In the genomic region with DNA sequence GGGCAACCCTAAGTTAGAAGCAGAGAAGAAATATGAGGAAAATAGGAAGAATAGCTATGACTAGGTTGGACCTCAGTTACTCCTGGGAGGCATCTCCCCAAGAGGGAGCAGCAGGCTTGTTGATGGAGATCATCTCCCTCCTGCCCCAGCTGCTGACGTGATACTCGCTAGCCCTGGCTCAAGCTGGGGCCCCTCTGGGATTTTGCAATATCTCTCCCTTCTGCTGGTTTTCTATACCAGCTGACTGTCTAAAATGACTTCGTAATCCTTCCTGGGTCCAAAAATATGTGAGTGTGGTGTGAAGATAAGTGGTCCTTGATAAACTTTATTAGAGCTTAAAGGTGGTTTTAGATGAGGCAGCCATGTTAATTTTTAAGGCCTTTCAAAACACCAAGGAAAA, we compare ENCODE assay signal across 10 cellular contexts. TPM values are rescaled to one million over a fixed set of nuclear protein-coding genes. Genes with fewer than 3 reads are reported as not detected.
DNase-seq lines count a peak whose midpoint lies in the region; ATAC-seq lines count a peak whose summit lies in the region.
"Had no signal": no experiment of that assay in that cellular context is flagged by ENCODE, and none has a peak within 500 bp of the region (broad histone marks: within the 10 kb centered on the region; RNA-seq: fewer than 3 reads in every experiment).

No MANE protein-coding gene starts in this region.

- H3K9me3 Mint-ChIP-seq in activated naive CD4-positive, alpha-beta T cell treated with anti-CD3 and anti-CD28 coated beads, Interleukin-2, amount 50 U/mL, for 24 hours: no peaks in the 10 kb centered on the region
- H3K9me3 Mint-ChIP-seq: CD4-positive, alpha-beta memory T cell had no signal

- H3K79me1 ChIP-seq in neuronal stem cell (ENCODE audit: low read depth, low read length): no peaks in the 10 kb centered on the region

- H2AK5ac ChIP-seq in neuronal stem cell (ENCODE audit: low read depth, low read length): no peak overlapping the region

- H3K14ac ChIP-seq in neuronal stem cell (ENCODE audit: low read length): no peak overlapping the region

- H3K4me3 ChIP-seq in neuronal stem cell (ENCODE audit: low read length in 2 of 2): no peak overlapping the region

- no peak overlapping the region for H2BK5ac ChIP-seq in neuronal stem cell (ENCODE audit: low read length)

- no peak overlapping the region for H2BK12ac ChIP-seq in neuronal stem cell (ENCODE audit: low read length)

- H4K91ac ChIP-seq in neuronal stem cell (ENCODE audit: low read depth, low read length, poor library complexity): no peak overlapping the region

- H3K27me3 ChIP-seq in neuronal stem cell (ENCODE audit: control insufficient read depth in 3 of 3, insufficient read depth in 3 of 3, low read depth in 1 of 3, low read length in 3 of 3): no peaks in the 10 kb centered on the region
- H3K27me3 ChIP-seq: tibial artery had no signal

- H2BK120ac ChIP-seq in neuronal stem cell (ENCODE audit: low read depth, low read length): no peak overlapping the region

- H2BK15ac ChIP-seq in neuronal stem cell (ENCODE audit: low read length): no peak overlapping the region

- peak overlapping the region; percentile 73 for H2AFZ ChIP-seq in neuronal stem cell (ENCODE audit: low read length)

- no peaks in the 10 kb centered on the region for H3K36me3 ChIP-seq in neuronal stem cell (replicated peaks in 1 of 2; ENCODE audit: control insufficient read depth in 2 of 2, insufficient read depth in 2 of 2, low read length in 2 of 2)
- H3K36me3 ChIP-seq: tibial artery had no signal

- no peak overlapping the region for H3K9ac ChIP-seq in neuronal stem cell (ENCODE audit: low read depth, low read length, poor library complexity)

- H3K23ac ChIP-seq in neuronal stem cell (ENCODE audit: low read depth, low read length, poor library complexity): no peak overlapping the region

- DNase-seq in activated naive CD4-positive, alpha-beta T cell treated with anti-CD3 and anti-CD28 coated beads, Interleukin-2, amount 50 U/mL, for 16 hours: no peak
- DNase-seq in MV-4-11 (lab: John Stamatoyannopoulos, UW) (peak; percentile 89), amniotic epithelial cell (ENCODE audit: low read depth) (peak; percentile 99), neuronal stem cell (ENCODE audit: low spot score) (no peak)
- no peak for DNase-seq in stimulated activated CD4-positive, alpha-beta T cell treated with anti-CD3 and anti-CD28 coated beads, Interleukin-4, amount 100 ng/mL, for 4 hours

- H3K4me2 ChIP-seq in neuronal stem cell (ENCODE audit: insufficient read depth, low read length, poor library complexity, severe bottlenecking): no peak overlapping the region

- H3K27me3 Mint-ChIP-seq in activated naive CD4-positive, alpha-beta T cell treated with anti-CD3 and anti-CD28 coated beads, Interleukin-2, amount 50 U/mL, for 24 hours: peaks cover 1% of the 10 kb centered on the region

- ATAC-seq in GM18519 (IDR thresholded peaks at IDR 0.05; ENCODE audit: low FRiP score, unreplicated experiment): no peak
- ATAC-seq in GM19397 (IDR thresholded peaks at IDR 0.05; ENCODE audit: unreplicated experiment): no peak

- no peak overlapping the region for H3K4ac ChIP-seq in neuronal stem cell (ENCODE audit: low read length)

- H3K4me1 ChIP-seq in neuronal stem cell (ENCODE audit: control insufficient read depth in 2 of 2, insufficient read depth in 1 of 2, low read depth in 1 of 2, low read length in 2 of 2): peaks cover 2 to 3% of the 10 kb centered on the region in 2 donors

- H4K8ac ChIP-seq in neuronal stem cell (ENCODE audit: low read depth, low read length): no peak overlapping the region

- peaks cover 20% of the 10 kb centered on the region for H3K4me1 Mint-ChIP-seq in activated naive CD4-positive, alpha-beta T cell treated with anti-CD3 and anti-CD28 coated beads, Interleukin-2, amount 50 U/mL, for 24 hours

- H3K27ac Mint-ChIP-seq in activated naive CD4-positive, alpha-beta T cell treated with anti-CD3 and anti-CD28 coated beads, Interleukin-2, amount 50 U/mL, for 24 hours: peak overlapping the region; percentile 87

- no peak overlapping the region for H3K27ac ChIP-seq in neuronal stem cell (replicated peaks; ENCODE audit: low read length)
- H3K27ac ChIP-seq: tibial artery had no signal

- no peak overlapping the region for H3K4me3 Mint-ChIP-seq in activated naive CD4-positive, alpha-beta T cell treated with anti-CD3 and anti-CD28 coated beads, Interleukin-2, amount 50 U/mL, for 24 hours

- H3K9me3 ChIP-seq in neuronal stem cell (replicated peaks in 1 of 2; ENCODE audit: control insufficient read depth in 2 of 2, insufficient read depth in 1 of 2, low read depth in 1 of 2, low read length in 2 of 2): no peaks in the 10 kb centered on the region
- H3K9me3 ChIP-seq: tibial artery had no signal

- H3K18ac ChIP-seq in neuronal stem cell (ENCODE audit: low read length): no peak overlapping the region

- no peaks in the 10 kb centered on the region for H3K36me3 Mint-ChIP-seq in activated naive CD4-positive, alpha-beta T cell treated with anti-CD3 and anti-CD28 coated beads, Interleukin-2, amount 50 U/mL, for 24 hours

- no CpG with 5 or more reads among the region's 3 CpGs for WGBS in neuronal stem cell (ENCODE audit: extremely low coverage in 2 of 2, insufficient read length in 2 of 2, insufficient replicate concordance in 1 of 2), 2 donors

RNA-seq across cellular contexts. Expression of a gene that starts 4.5 kb away (rescaled TPM):
- 7.0 TPM for polyA plus RNA-seq in neuronal stem cell (2013, experiment 1 of 2)
- polyA plus RNA-seq in neuronal stem cell (2013, experiment 2 of 2): 7.8 TPM

RNA-seq across cellular contexts. Expression of a gene that starts 22.7 kb away (rescaled TPM):
- 4,022 TPM for polyA plus RNA-seq in neuronal stem cell (2013, experiment 1 of 2)
- polyA plus RNA-seq in neuronal stem cell (2013, experiment 2 of 2): 4,269 TPM

RNA-seq across cellular contexts. Expression of a gene that starts 32.0 kb away (rescaled TPM):
- 42.0 TPM for polyA plus RNA-seq in neuronal stem cell (2013, experiment 1 of 2)
- 43.1 TPM for polyA plus RNA-seq in neuronal stem cell (2013, experiment 2 of 2)

Comparison
In these comparisons a context has a peak if more than half of its experiments do, and no peak if none do; other contexts are left out.
1. DNase-seq: peak in MV-4-11 (single experiment) and amniotic epithelial cell (single experiment); none in activated naive CD4-positive, alpha-beta T cell treated with anti-CD3 and anti-CD28 coated beads, Interleukin-2, amount 50 U/mL, for 16 hours (single experiment), neuronal stem cell (single experiment) and stimulated activated CD4-positive, alpha-beta T cell treated with anti-CD3 and anti-CD28 coated beads, Interleukin-4, amount 100 ng/mL, for 4 hours (0 of 2).